Comparison of ENCODE assay signal across 1 cellular context in the genomic region with DNA sequence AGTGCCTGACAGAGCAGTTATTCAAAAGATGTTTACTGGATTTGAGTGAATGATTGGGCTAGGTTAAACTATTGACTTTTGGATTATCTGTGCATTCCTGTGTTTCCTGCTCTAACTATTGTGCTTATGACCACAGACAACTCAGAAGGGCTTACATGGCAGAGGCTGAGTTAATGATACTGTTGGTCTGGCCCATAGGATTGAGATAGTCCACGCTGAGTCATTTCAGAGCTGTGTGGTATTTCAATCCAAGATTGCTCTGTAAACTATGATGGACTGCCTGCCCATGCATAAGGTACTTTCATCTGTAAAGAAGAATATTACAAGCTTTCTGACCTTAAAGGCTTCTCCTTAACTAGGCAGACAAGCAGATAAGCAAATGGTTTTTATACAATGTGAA.
TF ChIP-seq lines count a peak whose summit lies in the region.

No MANE protein-coding gene starts in this region.

TF ChIP-seq in SK-N-SH, 30 proteins besides CTCF, POLR2A, EP300 and RAD21 (continued from another document):
- TF ChIP-seq NFIC (IDR thresholded peaks at IDR 0.05; ENCODE audit: borderline replicate concordance) (peak; percentile 63), MXI1 (IDR thresholded peaks at IDR 0.05; ENCODE audit: low read depth, low read length) (no peak), REST (IDR thresholded peaks at IDR 0.05; ENCODE audit: low read depth, low read length) (no peak), RXRA (IDR thresholded peaks at IDR 0.05; ENCODE audit: borderline replicate concordance, low read depth) (peak; percentile 53; the same call in 1 of the 2 replicates), EZH2phosphoT487 (IDR thresholded peaks at IDR 0.05; ENCODE audit: borderline replicate concordance, low read depth) (no peak), MEF2A (IDR thresholded peaks at IDR 0.05; ENCODE audit: borderline replicate concordance, low read depth) (no peak), FOXJ3 (CRISPR knock-in tag; IDR thresholded peaks at IDR 0.05) (no peak), PBX3 (IDR thresholded peaks at IDR 0.05) (peak; percentile 84), YY1 (IDR thresholded peaks at IDR 0.05; ENCODE audit: low read depth) (no peak), FOSL2 (IDR thresholded peaks at IDR 0.05; ENCODE audit: borderline replicate concordance, low read depth) (peak; percentile 73), TCF12 (IDR thresholded peaks at IDR 0.05) (peak; percentile 80), TEAD4 (IDR thresholded peaks at IDR 0.05; ENCODE audit: borderline replicate concordance, insufficient read depth) (peak; percentile 41; the same call in 1 of the 2 replicates), GATA2 (CRISPR knock-in tag; IDR thresholded peaks at IDR 0.05) (no peak)
- TF ChIP-seq, protein P1, sequence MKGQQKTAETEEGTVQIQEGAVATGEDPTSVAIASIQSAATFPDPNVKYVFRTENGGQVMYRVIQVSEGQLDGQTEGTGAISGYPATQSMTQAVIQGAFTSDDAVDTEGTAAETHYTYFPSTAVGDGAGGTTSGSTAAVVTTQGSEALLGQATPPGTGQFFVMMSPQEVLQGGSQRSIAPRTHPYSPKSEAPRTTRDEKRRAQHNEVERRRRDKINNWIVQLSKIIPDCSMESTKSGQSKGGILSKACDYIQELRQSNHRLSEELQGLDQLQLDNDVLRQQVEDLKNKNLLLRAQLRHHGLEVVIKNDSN (IDR thresholded peaks at IDR 0.05; ENCODE audit: borderline replicate concordance, low read depth) = no peak
- TF ChIP-seq, protein P2, sequence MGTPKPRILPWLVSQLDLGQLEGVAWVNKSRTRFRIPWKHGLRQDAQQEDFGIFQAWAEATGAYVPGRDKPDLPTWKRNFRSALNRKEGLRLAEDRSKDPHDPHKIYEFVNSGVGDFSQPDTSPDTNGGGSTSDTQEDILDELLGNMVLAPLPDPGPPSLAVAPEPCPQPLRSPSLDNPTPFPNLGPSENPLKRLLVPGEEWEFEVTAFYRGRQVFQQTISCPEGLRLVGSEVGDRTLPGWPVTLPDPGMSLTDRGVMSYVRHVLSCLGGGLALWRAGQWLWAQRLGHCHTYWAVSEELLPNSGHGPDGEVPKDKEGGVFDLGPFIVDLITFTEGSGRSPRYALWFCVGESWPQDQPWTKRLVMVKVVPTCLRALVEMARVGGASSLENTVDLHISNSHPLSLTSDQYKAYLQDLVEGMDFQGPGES (IDR thresholded peaks at IDR 0.05; ENCODE audit: low read depth, low read length) = no peak
TF ChIP-seq in SK-N-SH: peak in this region for 9.
